ENCODE assay signal across 8 cellular contexts in the genomic region with DNA sequence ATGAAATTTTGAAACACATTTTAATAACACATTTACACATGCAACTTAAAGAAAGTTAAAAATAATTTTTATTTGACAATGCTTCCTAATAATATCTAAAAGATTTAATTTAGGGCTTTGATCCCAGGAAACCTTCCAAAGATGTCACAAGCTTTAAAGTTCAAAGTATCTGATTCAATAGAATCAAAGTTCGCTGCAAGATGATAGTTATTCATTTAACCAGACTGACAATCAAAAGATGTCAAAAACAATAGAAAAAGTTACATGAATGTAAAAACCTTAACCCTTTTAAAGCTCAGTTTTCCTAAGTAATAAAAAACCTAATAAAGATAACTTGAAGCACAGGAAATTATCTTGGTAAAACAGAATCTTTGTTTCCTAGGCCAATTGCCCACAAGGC.
"Had no signal": no experiment of that assay in that cellular context is flagged by ENCODE, and none has a peak within 500 bp of the region (broad histone marks: within the 10 kb centered on the region; RNA-seq: fewer than 3 reads in every experiment).

No MANE protein-coding gene starts in this region.

- FAIRE-seq: H1, H54, HTR-8/SVneo had no signal

- H3K4me1 Mint-ChIP-seq: GM23338, H9, IgD-negative memory B cell had no signal

- ATAC-seq: GM23338 had no signal

- H3K4me3 Mint-ChIP-seq: GM23338, H9 had no signal

- H3K4me3 ChIP-seq: GM23338 had no signal

- H3K27ac Mint-ChIP-seq: GM23338, H9, IgD-negative memory B cell had no signal

- DNase-seq: H9, HCEC 1CT, KBM-7 had no signal
